ENCODE assay signal across 8 cellular contexts in genomic region chr11:34356130-34356529, GRCh38. TPM values are rescaled to one million over a fixed set of nuclear protein-coding genes. Genes with fewer than 3 reads are reported as not detected.
A peak's percentile ranks its signal among the peaks of the same experiment; 100 is the strongest.
DNase-seq lines count a peak whose midpoint lies in the region; ATAC-seq and TF ChIP-seq lines count a peak whose summit lies in the region.

No MANE protein-coding gene starts in this region.

- H3K27ac ChIP-seq in transverse colon, result no peak overlapping the region

- DNase-seq in activated naive CD4-positive, alpha-beta T cell treated with anti-CD3 and anti-CD28 coated beads, Interleukin-2, amount 10 ng/mL, durations not matched to agents 7 days and 5 days, result no peak
- DNase-seq in activated naive CD4-positive, alpha-beta T cell treated with anti-CD3 and anti-CD28 coated beads, Interleukin-2, amount 50 U/mL, for 72 hours (ENCODE audit: low spot score in 2 of 2), result no peak
- DNase-seq in activated T-helper 2 cell treated with anti-CD3 and anti-CD28 coated beads, Interferon-gamma antibody, Interleukin-2, Interleukin-4, amounts not matched to agents 10 μg/mL and 5 μg/mL and 100 μg/mL, durations not matched to agents 14 hours and 24 hours and 36 hours (ENCODE audit: low spot score), result no peak
- DNase-seq in kidney epithelial cell (ENCODE audit: low read depth) (no peak), transverse colon (no peak), NCI-H2196 treated with DMSO at 0.1 percent for 48 hours (lab: John Stamatoyannopoulos, UW; ENCODE audit: unreplicated experiment) (no peak), DMS79 treated with DMSO at 0.1 percent for 48 hours (lab: John Stamatoyannopoulos, UW) (no peak)

- no peak overlapping the region for H3K27ac Mint-ChIP-seq in activated naive CD4-positive, alpha-beta T cell treated with anti-CD3 and anti-CD28 coated beads, Interleukin-2, amount 10 ng/mL, durations not matched to agents 7 days and 5 days
- no peak overlapping the region for H3K27ac Mint-ChIP-seq in activated naive CD4-positive, alpha-beta T cell treated with anti-CD3 and anti-CD28 coated beads, Interleukin-2, amount 50 U/mL, for 72 hours
- peak overlapping the region; percentile 15 for H3K27ac Mint-ChIP-seq in activated T-helper 2 cell treated with anti-CD3 and anti-CD28 coated beads, Interferon-gamma antibody, Interleukin-2, Interleukin-4, amounts not matched to agents 10 μg/mL and 5 μg/mL and 100 μg/mL, durations not matched to agents 14 hours and 24 hours and 36 hours

- no peaks in the 10 kb centered on the region for H3K9me3 ChIP-seq in transverse colon

- H3K4me1 Mint-ChIP-seq in activated naive CD4-positive, alpha-beta T cell treated with anti-CD3 and anti-CD28 coated beads, Interleukin-2, amount 10 ng/mL, durations not matched to agents 7 days and 5 days, result peaks cover 23% of the 10 kb centered on the region
- H3K4me1 Mint-ChIP-seq in activated T-helper 2 cell treated with anti-CD3 and anti-CD28 coated beads, Interferon-gamma antibody, Interleukin-2, Interleukin-4, amounts not matched to agents 10 μg/mL and 5 μg/mL and 100 μg/mL, durations not matched to agents 14 hours and 24 hours and 36 hours (ENCODE audit: low read depth), result peaks cover 49% of the 10 kb centered on the region

- intact Hi-C loops in activated T-helper 2 cell treated with anti-CD3 and anti-CD28 coated beads, Interferon-gamma antibody, Interleukin-2, Interleukin-4, amounts not matched to agents 10 μg/mL and 5 μg/mL and 100 μg/mL, durations not matched to agents 14 hours and 24 hours and 36 hours (cut with micrococcal nuclease), result loop anchor here (5.0 kb wide), 3 partner anchors 111 to 634 kb away; no protein-coding TSS in a partner anchor
- intact Hi-C loops in transverse colon (cut with DNase I; ENCODE audit: low total_unique reads), result no loop called here

- 56% methylated on average over 7 of the region's 7 CpGs; no CpG with 5 or more reads in 1 of the 2 donors for WGBS in transverse colon (ENCODE audit: low coverage in 1 of 2), 2 donors

- peaks cover 13 to 26% (median 22%) of the 10 kb centered on the region in 4 donors for H3K4me1 ChIP-seq in transverse colon

- H3K36me3 ChIP-seq in kidney epithelial cell (ENCODE audit: control insufficient read depth, insufficient read depth, low read length) (no peaks in the 10 kb centered on the region), transverse colon (no peaks in the 10 kb centered on the region)

- no peak for TF ChIP-seq POLR2A in transverse colon (IDR thresholded peaks at IDR 0.05)

- H3K27me3 Mint-ChIP-seq in activated naive CD4-positive, alpha-beta T cell treated with anti-CD3 and anti-CD28 coated beads, Interleukin-2, amount 10 ng/mL, durations not matched to agents 7 days and 5 days, result peaks cover 51% of the 10 kb centered on the region
- peaks cover 28% of the 10 kb centered on the region for H3K27me3 Mint-ChIP-seq in activated T-helper 2 cell treated with anti-CD3 and anti-CD28 coated beads, Interferon-gamma antibody, Interleukin-2, Interleukin-4, amounts not matched to agents 10 μg/mL and 5 μg/mL and 100 μg/mL, durations not matched to agents 14 hours and 24 hours and 36 hours (ENCODE audit: low read depth)

- TF ChIP-seq EP300 in transverse colon (IDR thresholded peaks at IDR 0.05; ENCODE audit: low read depth), result no peak

- H3K9me3 Mint-ChIP-seq in activated naive CD4-positive, alpha-beta T cell treated with anti-CD3 and anti-CD28 coated beads, Interleukin-2, amount 10 ng/mL, durations not matched to agents 7 days and 5 days, result no peaks in the 10 kb centered on the region
- no peaks in the 10 kb centered on the region for H3K9me3 Mint-ChIP-seq in activated naive CD4-positive, alpha-beta T cell treated with anti-CD3 and anti-CD28 coated beads, Interleukin-2, amount 50 U/mL, for 72 hours
- H3K9me3 Mint-ChIP-seq in activated T-helper 2 cell treated with anti-CD3 and anti-CD28 coated beads, Interferon-gamma antibody, Interleukin-2, Interleukin-4, amounts not matched to agents 10 μg/mL and 5 μg/mL and 100 μg/mL, durations not matched to agents 14 hours and 24 hours and 36 hours, result no peaks in the 10 kb centered on the region

- no peak for ATAC-seq in activated naive CD4-positive, alpha-beta T cell treated with anti-CD3 and anti-CD28 coated beads, Interleukin-2, amount 50 U/mL, for 72 hours
- ATAC-seq in GM21381 (IDR thresholded peaks at IDR 0.05; ENCODE audit: unreplicated experiment), result no peak

- H3K27me3 ChIP-seq in kidney epithelial cell (ENCODE audit: control insufficient read depth, insufficient read depth, low read length) (no peaks in the 10 kb centered on the region), transverse colon (peaks cover 17% of the 10 kb centered on the region)

- peak overlapping the region; percentile 53 for H3K4me3 Mint-ChIP-seq in activated naive CD4-positive, alpha-beta T cell treated with anti-CD3 and anti-CD28 coated beads, Interleukin-2, amount 10 ng/mL, durations not matched to agents 7 days and 5 days
- H3K4me3 Mint-ChIP-seq in activated T-helper 2 cell treated with anti-CD3 and anti-CD28 coated beads, Interferon-gamma antibody, Interleukin-2, Interleukin-4, amounts not matched to agents 10 μg/mL and 5 μg/mL and 100 μg/mL, durations not matched to agents 14 hours and 24 hours and 36 hours (ENCODE audit: low read depth), result peak overlapping the region; percentile 92

- TF ChIP-seq CTCF in kidney epithelial cell (IDR thresholded peaks at IDR 0.05; ENCODE audit: insufficient read depth, low read length, poor library complexity, severe bottlenecking) (peak; percentile 14), transverse colon (IDR thresholded peaks at IDR 0.05) (no peak)

- peak overlapping the region; percentile 75 for H3K4me3 ChIP-seq in kidney epithelial cell (ENCODE audit: low read depth, low read length)
- peak overlapping the region in 3 of 4 donors; percentile 45 to 62 (median 49) for H3K4me3 ChIP-seq in transverse colon

- no peaks in the 10 kb centered on the region for H3K36me3 Mint-ChIP-seq in activated naive CD4-positive, alpha-beta T cell treated with anti-CD3 and anti-CD28 coated beads, Interleukin-2, amount 10 ng/mL, durations not matched to agents 7 days and 5 days
- H3K36me3 Mint-ChIP-seq in activated naive CD4-positive, alpha-beta T cell treated with anti-CD3 and anti-CD28 coated beads, Interleukin-2, amount 50 U/mL, for 72 hours, result no peaks in the 10 kb centered on the region
- H3K36me3 Mint-ChIP-seq in activated T-helper 2 cell treated with anti-CD3 and anti-CD28 coated beads, Interferon-gamma antibody, Interleukin-2, Interleukin-4, amounts not matched to agents 10 μg/mL and 5 μg/mL and 100 μg/mL, durations not matched to agents 14 hours and 24 hours and 36 hours (ENCODE audit: low read depth), result peaks cover 43% of the 10 kb centered on the region

- CTCF ChIA-PET in activated naive CD4-positive, alpha-beta T cell treated with anti-CD3 and anti-CD28 coated beads, Interleukin-2, amount 10 ng/mL, durations not matched to agents 7 days and 5 days (lab: Charles Lee), result interaction anchor here (1.3 to 3.6 kb wide), 4 partner anchors 9 to 181 kb away, joined by 3 to 73 read pairs (median 7); no protein-coding TSS in a partner anchor

- in situ Hi-C loops in transverse colon (cut with MboI; ENCODE audit: low pct_ligation_motif_present in 1 of 4, low pct_unique_long_range_greater_than_20kb in 1 of 4, low sequenced_read_pairs in 3 of 4), result loop anchor here in 2 of 4 donors (25.0 kb wide), 3 partner anchors 369 to 519 kb away; no protein-coding TSS in a partner anchor

RNA-seq across cellular contexts. Expression of gene ABTB2, which starts 1.7 kb away (rescaled TPM):
- under 1 TPM; 0.16 to 0.27 TPM for total RNA-seq in activated naive CD4-positive, alpha-beta T cell treated with anti-CD3 and anti-CD28 coated beads, Interleukin-2, amount 50 U/mL, for 72 hours
- 32.9 and 33.1 TPM in 2 replicates for total RNA-seq in activated T-helper 2 cell treated with anti-CD3 and anti-CD28 coated beads, Interferon-gamma antibody, Interleukin-2, Interleukin-4, amounts not matched to agents 10 μg/mL and 5 μg/mL and 100 μg/mL, durations not matched to agents 14 hours and 24 hours and 36 hours
- total RNA-seq in kidney epithelial cell (26.8 and 27.7 TPM in 2 replicates), transverse colon (10 to 100 TPM in 3 of 4 donors, under 1 TPM in 1; 0.60 to 41.9 (median 20.7) TPM)
